Comparison of ENCODE assay signal across 31 cellular contexts in genomic region chr7:83866587-83866986, GRCh38.
"Had no signal": no experiment of that assay in that cellular context is flagged by ENCODE, and none has a peak within 500 bp of the region (broad histone marks: within the 10 kb centered on the region; RNA-seq: fewer than 3 reads in every experiment).

No MANE protein-coding gene starts in this region.

- FAIRE-seq: RCC 7860 had no signal

- H3K27me3 ChIP-seq: ascending aorta, body of pancreas, breast epithelium had no signal

- H3K27me3 Mint-ChIP-seq: activated CD4-positive, alpha-beta T cell treated with anti-CD3 and anti-CD28 coated beads, Interleukin-2, amount 10 ng/mL, durations not matched to agents 24 days and 14 days; activated naive CD4-positive, alpha-beta T cell treated with anti-CD3 and anti-CD28 coated beads, Interleukin-2, amount 50 U/mL, for 24 hours; activated naive CD8-positive, alpha-beta T cell treated with anti-CD3 and anti-CD28 coated beads, Interleukin-2, amount 10 ng/mL, durations not matched to agents 7 days and 5 days; activated T-cell treated with anti-CD3 and anti-CD28 coated beads, Interleukin-2, amount 50 U/mL, for 24 hours had no signal

- H3K9me3 Mint-ChIP-seq: activated CD4-positive, alpha-beta T cell treated with anti-CD3 and anti-CD28 coated beads, Interleukin-2, amount 10 ng/mL, durations not matched to agents 24 days and 14 days; activated naive CD4-positive, alpha-beta T cell treated with anti-CD3 and anti-CD28 coated beads, Interleukin-2, amount 50 U/mL, for 24 hours; activated naive CD8-positive, alpha-beta T cell treated with anti-CD3 and anti-CD28 coated beads, Interleukin-2, amount 10 ng/mL, durations not matched to agents 7 days and 5 days; activated T-cell treated with anti-CD3 and anti-CD28 coated beads, Interleukin-2, amount 50 U/mL, for 24 hours; activated T-helper 2 cell treated with anti-CD3 and anti-CD28 coated beads, Interferon-gamma antibody, Interleukin-2, Interleukin-4, amounts not matched to agents 10 μg/mL and 5 μg/mL and 100 μg/mL, durations not matched to agents 14 hours and 24 hours and 36 hours had no signal

- DNase-seq: activated CD4-positive, alpha-beta T cell treated with anti-CD3 and anti-CD28 coated beads, Interleukin-2, amount 10 ng/mL, durations not matched to agents 24 days and 14 days; activated CD4-positive, alpha-beta T cell treated with anti-CD3 and anti-CD28 coated beads, Interleukin-2, amount 50 U/mL, for 4 hours; activated CD8-positive, alpha-beta T cell treated with anti-CD3 and anti-CD28 coated beads, Interleukin-2, amount 10 ng/mL, durations not matched to agents 7 days and 5 days; activated gamma-delta T cell; activated naive CD4-positive, alpha-beta T cell treated with Interleukin-2 at 50 U/mL for 16 hours; activated naive CD8-positive, alpha-beta T cell treated with anti-CD3 and anti-CD28 coated beads, Interleukin-2, amount 10 ng/mL, durations not matched to agents 7 days and 5 days; activated T-cell treated with anti-CD3 and anti-CD28 coated beads, Interleukin-2, amount 50 U/mL, for 24 hours; amygdala; body of pancreas; Kasumi-1; KG1; MM.1S; MV-4-11; NCI-H1092; NCI-H146; NCI-H187; NCI-H2029 treated with DMSO at 0.1 percent for 48 hours; NCI-H2107; NCI-H226; NCI-H446 treated with DMSO at 0.1 percent for 48 hours; NCI-H524 treated with DMSO at 0.1 percent for 48 hours; PC-3; SIG-M5; SW 1271; T1000 had no signal

- H3K9me3 ChIP-seq: ascending aorta, body of pancreas, breast epithelium had no signal

- H3K4me3 ChIP-seq: ascending aorta, body of pancreas, breast epithelium had no signal

- H3K4me3 Mint-ChIP-seq: activated CD4-positive, alpha-beta T cell treated with anti-CD3 and anti-CD28 coated beads, Interleukin-2, amount 10 ng/mL, durations not matched to agents 24 days and 14 days; activated CD8-positive, alpha-beta T cell treated with anti-CD3 and anti-CD28 coated beads, Interleukin-2, amount 10 ng/mL, durations not matched to agents 7 days and 5 days; activated naive CD4-positive, alpha-beta T cell treated with anti-CD3 and anti-CD28 coated beads, Interleukin-2, amount 50 U/mL, for 24 hours; activated naive CD8-positive, alpha-beta T cell treated with anti-CD3 and anti-CD28 coated beads, Interleukin-2, amount 10 ng/mL, durations not matched to agents 7 days and 5 days; activated T-cell treated with anti-CD3 and anti-CD28 coated beads, Interleukin-2, amount 50 U/mL, for 24 hours had no signal

- H3K27ac Mint-ChIP-seq: activated CD4-positive, alpha-beta T cell treated with anti-CD3 and anti-CD28 coated beads, Interleukin-2, amount 10 ng/mL, durations not matched to agents 24 days and 14 days; activated CD8-positive, alpha-beta T cell treated with anti-CD3 and anti-CD28 coated beads, Interleukin-2, amount 10 ng/mL, durations not matched to agents 7 days and 5 days; activated naive CD4-positive, alpha-beta T cell treated with anti-CD3 and anti-CD28 coated beads, Interleukin-2, amount 50 U/mL, for 24 hours; activated naive CD8-positive, alpha-beta T cell treated with anti-CD3 and anti-CD28 coated beads, Interleukin-2, amount 10 ng/mL, durations not matched to agents 7 days and 5 days; activated T-cell treated with anti-CD3 and anti-CD28 coated beads, Interleukin-2, amount 50 U/mL, for 24 hours; activated T-helper 2 cell treated with anti-CD3 and anti-CD28 coated beads, Interferon-gamma antibody, Interleukin-2, Interleukin-4, amounts not matched to agents 10 μg/mL and 5 μg/mL and 100 μg/mL, durations not matched to agents 14 hours and 24 hours and 36 hours had no signal

- H3K27ac ChIP-seq: ascending aorta, body of pancreas, breast epithelium, RWPE1 had no signal

- H3K4me1 Mint-ChIP-seq: activated CD4-positive, alpha-beta T cell treated with anti-CD3 and anti-CD28 coated beads, Interleukin-2, amount 10 ng/mL, durations not matched to agents 24 days and 14 days; activated naive CD4-positive, alpha-beta T cell treated with anti-CD3 and anti-CD28 coated beads, Interleukin-2, amount 50 U/mL, for 24 hours; activated naive CD8-positive, alpha-beta T cell treated with anti-CD3 and anti-CD28 coated beads, Interleukin-2, amount 10 ng/mL, durations not matched to agents 7 days and 5 days had no signal

- H3K36me3 ChIP-seq: ascending aorta, breast epithelium had no signal

- H3K4me1 ChIP-seq: ascending aorta, body of pancreas, breast epithelium had no signal

- H3K36me3 Mint-ChIP-seq: activated naive CD4-positive, alpha-beta T cell treated with anti-CD3 and anti-CD28 coated beads, Interleukin-2, amount 50 U/mL, for 24 hours; activated naive CD8-positive, alpha-beta T cell treated with anti-CD3 and anti-CD28 coated beads, Interleukin-2, amount 10 ng/mL, durations not matched to agents 7 days and 5 days had no signal
